ENCODE assay signal across 9 cellular contexts in genomic region chr7:105278973-105279687, GRCh38.
DNase-seq lines count a peak whose midpoint lies in the region; ATAC-seq and TF ChIP-seq lines count a peak whose summit lies in the region.
"Had no signal": no experiment of that assay in that cellular context is flagged by ENCODE, and none has a peak within 500 bp of the region (broad histone marks: within the 10 kb centered on the region; RNA-seq: fewer than 3 reads in every experiment).

No MANE protein-coding gene starts in this region.

- ATAC-seq in GM18861 (IDR thresholded peaks at IDR 0.05; ENCODE audit: unreplicated experiment) (peak; percentile 41), GM21825 (IDR thresholded peaks at IDR 0.05; ENCODE audit: unreplicated experiment) (peak; percentile 49), HG03460 (IDR thresholded peaks at IDR 0.05; ENCODE audit: unreplicated experiment) (peak; percentile 56), memory B cell (ENCODE audit: low read depth) (no peak)

- H3K9me3 Mint-ChIP-seq in memory B cell: peaks cover 1% of the 10 kb centered on the region

- H3K4me1 Mint-ChIP-seq in memory B cell: peaks cover 21% of the 10 kb centered on the region

- H3K27me3 Mint-ChIP-seq in memory B cell: no peaks in the 10 kb centered on the region

- peak overlapping the region; percentile 62 for H3K27ac Mint-ChIP-seq in memory B cell

- POLR2A ChIA-PET in HEK293T (lab: Yijun Ruan, JAX): no interaction called here

- DNase-seq in memory B cell (ENCODE audit: low spot score in 2 of 2): no peak
- no peak for DNase-seq in activated CD4-positive, alpha-beta T cell treated with anti-CD3 and anti-CD28 coated beads, Interleukin-2, amount 50 U/mL, for 1 hour
- no peak for DNase-seq in stimulated activated CD4-positive, alpha-beta T cell treated with anti-CD3 and anti-CD28 coated beads, Interleukin-4, amount 100 ng/mL, for 4 hours
- no peak for DNase-seq in HEK293T (ENCODE audit: extremely low spot score)
- no peak for DNase-seq in NAMALWA (ENCODE audit: low spot score)
- DNase-seq: thyroid gland had no signal

- peaks cover 9% of the 10 kb centered on the region for H3K36me3 Mint-ChIP-seq in memory B cell

- CTCF ChIA-PET in HEK293T (lab: Yijun Ruan, JAX): no interaction called here

- H3K4me3 Mint-ChIP-seq in memory B cell: no peak overlapping the region

TF ChIP-seq in HEK293T, 16 proteins besides CTCF, POLR2A, EP300 and RAD21:
- no peak for TF ChIP-seq PKNOX1 (IDR thresholded peaks at IDR 0.05)
- no peak for TF ChIP-seq SUZ12 (IDR thresholded peaks at IDR 0.05)
- no peak for TF ChIP-seq CTBP1 (IDR thresholded peaks at IDR 0.05; ENCODE audit: borderline replicate concordance)
- TF ChIP-seq FOXK2 (IDR thresholded peaks at IDR 0.05): no peak
- no peak for TF ChIP-seq FOXM1 (IDR thresholded peaks at IDR 0.05; ENCODE audit: borderline replicate concordance)
- no peak for TF ChIP-seq L3MBTL2 (conservative IDR thresholded peaks at IDR 0.05)
- TF ChIP-seq FOXA1 (IDR thresholded peaks at IDR 0.05): no peak
- TF ChIP-seq SP1 (IDR thresholded peaks at IDR 0.05): no peak
- TF ChIP-seq ZNF384 (IDR thresholded peaks at IDR 0.05): no peak
- TF ChIP-seq ARNT (IDR thresholded peaks at IDR 0.05): no peak
- no peak for TF ChIP-seq LEF1 (IDR thresholded peaks at IDR 0.05; ENCODE audit: borderline replicate concordance)
- TF ChIP-seq NFRKB (IDR thresholded peaks at IDR 0.05): no peak
- no peak for TF ChIP-seq ELF4 (IDR thresholded peaks at IDR 0.05)
- no peak for TF ChIP-seq HDGF (IDR thresholded peaks at IDR 0.05; ENCODE audit: borderline replicate concordance)
- TF ChIP-seq TARDBP (IDR thresholded peaks at IDR 0.05): no peak
- TF ChIP-seq BHLHE40 (IDR thresholded peaks at IDR 0.05; ENCODE audit: borderline replicate concordance): no peak
